Comparison of ENCODE assay signal across 17 cellular contexts in the genomic region with DNA sequence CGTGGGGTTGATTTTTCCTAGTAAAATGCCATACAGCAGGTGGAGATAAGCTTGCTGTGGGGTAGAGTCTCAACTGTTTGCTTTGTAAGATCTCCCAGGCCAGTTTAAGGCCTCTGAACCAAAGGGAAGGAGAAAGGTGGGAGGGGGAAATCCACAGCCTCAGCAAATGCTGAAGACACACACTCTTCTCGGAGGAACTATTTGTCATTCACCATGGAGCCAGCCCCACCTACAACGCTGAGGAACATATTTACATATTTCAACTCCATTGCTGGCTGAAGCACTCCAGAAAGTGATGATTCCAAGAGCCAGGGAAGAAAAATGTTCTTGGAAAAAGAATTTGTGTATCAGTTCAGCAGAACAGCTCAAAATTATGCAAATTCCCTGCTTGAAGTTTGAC. TPM values are rescaled to one million over a fixed set of nuclear protein-coding genes. Genes with fewer than 3 reads are reported as not detected.
DNase-seq lines count a peak whose midpoint lies in the region; ATAC-seq and TF ChIP-seq lines count a peak whose summit lies in the region.
"Had no signal": no experiment of that assay in that cellular context is flagged by ENCODE, and none has a peak within 500 bp of the region (broad histone marks: within the 10 kb centered on the region; RNA-seq: fewer than 3 reads in every experiment).

No MANE protein-coding gene starts in this region.

- no peaks in the 10 kb centered on the region for H3K36me3 Mint-ChIP-seq in progenitor cell of endocrine pancreas (ENCODE audit: insufficient read depth)

- H4K8ac ChIP-seq in IMR-90 (ENCODE audit: low read depth in 2 of 2, low read length in 2 of 2) = no peak overlapping the region

- H2AFZ ChIP-seq in IMR-90 (replicated peaks; ENCODE audit: low read length, poor library complexity) = no peak overlapping the region

- H3K4me3 Mint-ChIP-seq in progenitor cell of endocrine pancreas (ENCODE audit: low read depth) = peak overlapping the region; percentile 37
- H3K4me3 Mint-ChIP-seq: B cell; CD4-positive, alpha-beta T cell; H9 had no signal

- H4K91ac ChIP-seq in IMR-90 (ENCODE audit: insufficient read depth, low read depth, low read length) = no peak overlapping the region

- H3K9ac ChIP-seq in IMR-90 (ENCODE audit: low read depth, low read length) = no peak overlapping the region

- no peak for ATAC-seq in IMR-90 (ENCODE audit: low read depth)
- ATAC-seq in HG03457 (IDR thresholded peaks at IDR 0.05; ENCODE audit: unreplicated experiment) = no peak
- no peak for ATAC-seq in GM18511 (IDR thresholded peaks at IDR 0.05; ENCODE audit: unreplicated experiment)
- ATAC-seq: K562, PC-3 had no signal

- no peak overlapping the region for H2AK5ac ChIP-seq in IMR-90 (ENCODE audit: low read depth, low read length)

- TF ChIP-seq CTCF in IMR-90 (conservative IDR thresholded peaks at IDR 0.05; ENCODE audit: low read depth, low read length) = no peak
- TF ChIP-seq CTCF in epithelial cell of esophagus (IDR thresholded peaks at IDR 0.05; ENCODE audit: insufficient read depth, low read depth, low read length, missing control alignments) = no peak
- no peak for TF ChIP-seq CTCF in progenitor cell of endocrine pancreas (IDR thresholded peaks at IDR 0.05; ENCODE audit: unreplicated experiment)

- H2AK9ac ChIP-seq in IMR-90 (replicated peaks; ENCODE audit: low read depth, low read length, poor library complexity) = no peak overlapping the region

- no peak for TF ChIP-seq POLR2A in IMR-90 (IDR thresholded peaks at IDR 0.05; ENCODE audit: low read depth, low read length)

- H3K9me3 Mint-ChIP-seq in progenitor cell of endocrine pancreas (ENCODE audit: low read depth) = no peaks in the 10 kb centered on the region
- H3K9me3 Mint-ChIP-seq: CD4-positive, alpha-beta T cell; H9 had no signal

- peaks cover 10% of the 10 kb centered on the region for H3K4me1 ChIP-seq in IMR-90 (ENCODE audit: control insufficient read depth, insufficient read depth, low read length)

- peaks cover 72% of the 10 kb centered on the region for H3K4me1 Mint-ChIP-seq in progenitor cell of endocrine pancreas (ENCODE audit: low read depth)

- H2BK15ac ChIP-seq in IMR-90 (ENCODE audit: low read depth, low read length) = no peak overlapping the region

- no peak for TF ChIP-seq RAD21 in IMR-90 (IDR thresholded peaks at IDR 0.05; ENCODE audit: low read length)

- H3K14ac ChIP-seq in IMR-90 (replicated peaks; ENCODE audit: low read depth, low read length) = no peak overlapping the region

- H3K9me1 ChIP-seq in IMR-90 (ENCODE audit: insufficient read depth, low read length) = peaks cover 10% of the 10 kb centered on the region

- no peak overlapping the region for H3K27ac ChIP-seq in IMR-90 (ENCODE audit: insufficient read depth, low read length)
- H3K27ac ChIP-seq: RWPE1 had no signal

- no peak overlapping the region for H4K5ac ChIP-seq in IMR-90 (ENCODE audit: low read depth, low read length)

- no TSS peak for BruUV-seq in IMR-90 (replicated peaks; lab: Mats Ljungman, UMichigan)

- WGBS in IMR-90 (ENCODE audit: extremely low coverage in 2 of 2, insufficient read length in 1 of 2), 2 experiments = no CpG with 5 or more reads among the region's 3 CpGs

- H3K18ac ChIP-seq in IMR-90 (ENCODE audit: low read depth, low read length) = no peak overlapping the region

- CTCF ChIA-PET in IMR-90 (lab: Yijun Ruan, JAX) = no interaction called here

- H2BK120ac ChIP-seq in IMR-90 (ENCODE audit: low read depth, low read length) = no peak overlapping the region

- no peaks in the 10 kb centered on the region for H3K27me3 Mint-ChIP-seq in progenitor cell of endocrine pancreas

- no peaks in the 10 kb centered on the region for H4K20me1 ChIP-seq in IMR-90 (ENCODE audit: insufficient read depth, low read length)

- dilution Hi-C loops in IMR-90 (cut with HindIII; ENCODE audit: low sequenced_read_pairs, unreplicated experiment) = no loop called here

- H3K27ac Mint-ChIP-seq in progenitor cell of endocrine pancreas = peak overlapping the region; percentile 96
- H3K27ac Mint-ChIP-seq: B cell; CD4-positive, alpha-beta T cell; H9 had no signal

- H3K23ac ChIP-seq in IMR-90 (ENCODE audit: low read depth, low read length) = no peak overlapping the region

- in situ Hi-C loops in IMR-90 (cut with MboI; ENCODE audit: low sequenced_read_pairs) = loop anchor here (10.0 kb wide), 1 partner anchor 339 kb away; no protein-coding TSS in a partner anchor

- H3K36me3 ChIP-seq in IMR-90 (ENCODE audit: control insufficient read depth, insufficient read depth, low read length) = no peaks in the 10 kb centered on the region

- POLR2A ChIA-PET in IMR-90 (lab: Charles Lee; ENCODE audit: unreplicated experiment) = no interaction called here

- intact Hi-C loops in IMR-90 (cut with micrococcal nuclease) = loop anchor here (10.0 kb wide), 1 partner anchor 329 kb away; no protein-coding TSS in a partner anchor

- no peak overlapping the region for H3K56ac ChIP-seq in IMR-90 (ENCODE audit: extremely low read depth, insufficient read depth, low read length)

- H3K4me2 ChIP-seq in IMR-90 (ENCODE audit: low read depth, low read length) = no peak overlapping the region; the same call in 1 of the 2 replicates

- H2BK20ac ChIP-seq in IMR-90 (ENCODE audit: low read depth, low read length) = no peak overlapping the region

- peak; percentile 44 for DNase-seq in IMR-90
- DNase-seq in epithelial cell of esophagus (ENCODE audit: low read depth) = peak; percentile 25
- no peak for DNase-seq in progenitor cell of endocrine pancreas (ENCODE audit: low spot score, unreplicated experiment)
- DNase-seq in inferior parietal cortex (ENCODE audit: extremely low spot score) = no peak
- DNase-seq in GM19240 (ENCODE audit: insufficient read length, low spot score) = no peak
- DNase-seq: CD4-positive, alpha-beta T cell; H9; NCI-H1417 treated with DMSO at 0.1 percent for 48 hours; NCI-H1930; NCI-H446; NCI-H774; PC-3 had no signal

- peaks cover 6 to 63% of the 10 kb centered on the region in 2 experiments for H3K79me1 ChIP-seq in IMR-90 (ENCODE audit: low read depth in 1 of 2, low read length in 2 of 2)

- H3K27me3 ChIP-seq in IMR-90 (ENCODE audit: control insufficient read depth, insufficient read depth, low read length) = no peaks in the 10 kb centered on the region

- H2BK5ac ChIP-seq in IMR-90 (ENCODE audit: low read depth, low read length, poor library complexity, severe bottlenecking) = no peak overlapping the region

- H3K4ac ChIP-seq in IMR-90 (ENCODE audit: low read depth, low read length) = no peak overlapping the region

- no peaks in the 10 kb centered on the region for H3K9me3 ChIP-seq in IMR-90 (ENCODE audit: control insufficient read depth, insufficient read depth, low read length)

- H3K4me3 ChIP-seq in IMR-90 (ENCODE audit: insufficient read depth, low read depth, low read length) = no peak overlapping the region
- no peak overlapping the region for H3K4me3 ChIP-seq in epithelial cell of esophagus (ENCODE audit: low read length)
- H3K4me3 ChIP-seq: K562 had no signal

TF ChIP-seq in IMR-90, 13 proteins besides CTCF, POLR2A, EP300 and RAD21:
- TF ChIP-seq MXI1 (IDR thresholded peaks at IDR 0.05; ENCODE audit: borderline replicate concordance, low read depth, low read length) = no peak
- TF ChIP-seq SMC3 (IDR thresholded peaks at IDR 0.05; ENCODE audit: low read depth, low read length) = no peak
- TF ChIP-seq, protein P1, sequence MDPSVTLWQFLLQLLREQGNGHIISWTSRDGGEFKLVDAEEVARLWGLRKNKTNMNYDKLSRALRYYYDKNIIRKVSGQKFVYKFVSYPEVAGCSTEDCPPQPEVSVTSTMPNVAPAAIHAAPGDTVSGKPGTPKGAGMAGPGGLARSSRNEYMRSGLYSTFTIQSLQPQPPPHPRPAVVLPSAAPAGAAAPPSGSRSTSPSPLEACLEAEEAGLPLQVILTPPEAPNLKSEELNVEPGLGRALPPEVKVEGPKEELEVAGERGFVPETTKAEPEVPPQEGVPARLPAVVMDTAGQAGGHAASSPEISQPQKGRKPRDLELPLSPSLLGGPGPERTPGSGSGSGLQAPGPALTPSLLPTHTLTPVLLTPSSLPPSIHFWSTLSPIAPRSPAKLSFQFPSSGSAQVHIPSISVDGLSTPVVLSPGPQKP (IDR thresholded peaks at IDR 0.05; ENCODE audit: borderline replicate concordance, low read depth, low read length) = no peak
- no peak for TF ChIP-seq RFX5 (IDR thresholded peaks at IDR 0.05; ENCODE audit: low read depth, low read length)
- TF ChIP-seq MAZ (IDR thresholded peaks at IDR 0.05; ENCODE audit: borderline replicate concordance, low read depth, low read length) = no peak
- TF ChIP-seq, protein P2, sequence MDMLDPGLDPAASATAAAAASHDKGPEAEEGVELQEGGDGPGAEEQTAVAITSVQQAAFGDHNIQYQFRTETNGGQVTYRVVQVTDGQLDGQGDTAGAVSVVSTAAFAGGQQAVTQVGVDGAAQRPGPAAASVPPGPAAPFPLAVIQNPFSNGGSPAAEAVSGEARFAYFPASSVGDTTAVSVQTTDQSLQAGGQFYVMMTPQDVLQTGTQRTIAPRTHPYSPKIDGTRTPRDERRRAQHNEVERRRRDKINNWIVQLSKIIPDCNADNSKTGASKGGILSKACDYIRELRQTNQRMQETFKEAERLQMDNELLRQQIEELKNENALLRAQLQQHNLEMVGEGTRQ (IDR thresholded peaks at IDR 0.05; ENCODE audit: low read depth, low read length) = no peak
- TF ChIP-seq CHD1 (IDR thresholded peaks at IDR 0.05; ENCODE audit: low read depth, low read length) = no peak
- TF ChIP-seq BHLHE40 (IDR thresholded peaks at IDR 0.05; ENCODE audit: low read depth, low read length) = no peak
- TF ChIP-seq NFE2L2 (IDR thresholded peaks at IDR 0.05; ENCODE audit: low read depth, low read length) = no peak
- no peak for TF ChIP-seq CEBPB (IDR thresholded peaks at IDR 0.05; ENCODE audit: low read depth, low read length)
- TF ChIP-seq MAFK (IDR thresholded peaks at IDR 0.05; ENCODE audit: low read depth, low read length) = no peak
- no peak for TF ChIP-seq RCOR1 (IDR thresholded peaks at IDR 0.05; ENCODE audit: insufficient replicate concordance, low read length)
- TF ChIP-seq FOS (IDR thresholded peaks at IDR 0.05; ENCODE audit: low read depth, low read length) = no peak

RNA-seq across cellular contexts. Expression of a gene that starts 6.6 kb away (rescaled TPM):
- 9.0 and 9.2 TPM in 2 replicates for total RNA-seq in IMR-90 (2012; rRNA removed)
- polyA plus RNA-seq in IMR-90 (2012; rRNA removed) = 7.4 and 7.6 TPM in 2 replicates
- 8.1 and 12.3 TPM in 2 replicates for polyA plus RNA-seq in IMR-90 (2012; cell fraction: cytosol; rRNA removed)
- 6.6 and 12.5 TPM in 2 replicates for polyA plus RNA-seq in IMR-90 (2012; cell fraction: nucleus; rRNA removed; ENCODE audit: low replicate concordance)
- 105 and 117 TPM in 2 replicates for total RNA-seq in progenitor cell of endocrine pancreas
- polyA plus RNA-seq: K562 had no signal

Comparison
In these comparisons a context has a peak if more than half of its experiments do, and no peak if none do; other contexts are left out.
1. DNase-seq: peak in IMR-90 (single experiment) and epithelial cell of esophagus (single experiment); none in progenitor cell of endocrine pancreas (single experiment), inferior parietal cortex (single experiment) and GM19240 (single experiment).
2. RNA of a gene that starts 6.6 kb away (total RNA-seq): 105 to 117 TPM in progenitor cell of endocrine pancreas; 9.0 to 9.2 TPM in IMR-90; every median in the first group is over 10 times any median in the second.